Comparison of ENCODE assay signal across 8 cellular contexts in the genomic region with DNA sequence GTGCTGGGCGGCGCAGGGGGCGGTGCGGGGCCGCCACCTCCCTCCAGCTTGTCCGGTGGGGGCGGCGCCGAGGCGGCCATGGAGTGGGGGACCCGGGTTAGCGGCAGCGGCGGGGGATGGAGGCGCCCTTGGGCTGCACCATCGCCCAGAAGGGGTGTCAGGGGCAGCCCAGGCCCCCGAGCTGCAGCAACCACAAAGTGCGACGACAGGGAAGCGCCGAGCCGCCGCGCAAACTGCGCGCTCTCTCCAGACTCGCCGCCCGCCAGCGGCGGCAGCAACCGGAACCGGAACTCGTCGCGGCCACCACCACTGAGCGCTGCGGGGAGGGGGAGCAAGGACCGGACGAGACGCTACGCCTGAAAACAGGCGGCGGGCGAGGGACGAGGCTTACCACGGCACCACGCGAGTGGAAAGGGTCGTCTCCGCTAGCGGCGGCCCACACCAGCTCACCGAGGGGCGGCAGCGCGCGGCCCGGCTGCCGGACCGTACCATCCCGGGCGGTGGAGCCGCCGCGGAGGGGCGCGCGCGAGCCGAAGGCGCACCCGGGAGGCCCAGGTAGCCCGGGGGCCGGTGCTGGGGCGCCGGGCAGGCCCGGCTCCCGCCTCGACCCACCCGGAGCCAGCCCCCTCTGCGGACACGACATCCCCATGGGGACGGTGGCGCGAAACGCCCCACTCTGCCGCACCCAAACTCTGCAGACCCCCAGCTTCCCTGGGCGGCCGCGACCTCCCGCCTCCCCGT. TPM values are rescaled to one million over a fixed set of nuclear protein-coding genes. Genes with fewer than 3 reads are reported as not detected.
DNase-seq lines count a peak whose midpoint lies in the region; ATAC-seq and TF ChIP-seq lines count a peak whose summit lies in the region.

A gene with protein sequence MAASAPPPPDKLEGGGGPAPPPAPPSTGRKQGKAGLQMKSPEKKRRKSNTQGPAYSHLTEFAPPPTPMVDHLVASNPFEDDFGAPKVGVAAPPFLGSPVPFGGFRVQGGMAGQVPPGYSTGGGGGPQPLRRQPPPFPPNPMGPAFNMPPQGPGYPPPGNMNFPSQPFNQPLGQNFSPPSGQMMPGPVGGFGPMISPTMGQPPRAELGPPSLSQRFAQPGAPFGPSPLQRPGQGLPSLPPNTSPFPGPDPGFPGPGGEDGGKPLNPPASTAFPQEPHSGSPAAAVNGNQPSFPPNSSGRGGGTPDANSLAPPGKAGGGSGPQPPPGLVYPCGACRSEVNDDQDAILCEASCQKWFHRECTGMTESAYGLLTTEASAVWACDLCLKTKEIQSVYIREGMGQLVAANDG (minus strand): TSS at position 286 of the 741 bp plus-strand sequence. CDS start 206 bp downstream, at position 80.

- H3K9ac ChIP-seq in DND-41 (ENCODE audit: low read depth, low read length) (peak within 1 kb of the TSS; percentile 97), neural cell (ENCODE audit: low read length) (peak within 1 kb of the TSS; percentile 98), subcutaneous abdominal adipose tissue (ENCODE audit: low read length in 5 of 5) (peak within 1 kb of the TSS; percentile 72 to 89 (median 83))

- peak; percentile 66 for TF ChIP-seq EP300 in neural cell (conservative IDR thresholded peaks at IDR 0.05; ENCODE audit: poor library complexity, severe bottlenecking)

- DNase-seq in DND-41 (peak; percentile 84), KBM-7 (peak; percentile 85), RWPE2 (ENCODE audit: low spot score) (peak; percentile 86), fibroblast of the conjunctiva (ENCODE audit: low read depth) (peak; percentile 41)
- DNase-seq in activated effector memory CD4-positive, alpha-beta T cell treated with Interleukin-2 at 50 U/mL for 16 hours: peak; percentile 78

- no peaks in the 10 kb centered on the region for H3K9me3 ChIP-seq in DND-41 (ENCODE audit: insufficient read depth, low read length, severe bottlenecking)
- H3K9me3 ChIP-seq in RWPE2 (ENCODE audit: severe bottlenecking): no peaks in the 10 kb centered on the region
- no peaks in the 10 kb centered on the region for H3K9me3 ChIP-seq in neural cell (ENCODE audit: low read length)
- no peaks in the 10 kb centered on the region for H3K9me3 ChIP-seq in subcutaneous abdominal adipose tissue (ENCODE audit: control insufficient read depth in 5 of 5, low read length in 5 of 5)

- H3K4me3 ChIP-seq in DND-41 (ENCODE audit: low read depth in 1 of 2, low read length in 2 of 2): peak within 1 kb of the TSS; percentile 86 to 89
- peak within 1 kb of the TSS; percentile 86 for H3K4me3 ChIP-seq in RWPE2 (ENCODE audit: severe bottlenecking)
- H3K4me3 ChIP-seq in neural cell (ENCODE audit: low read length): peak within 1 kb of the TSS; percentile 98
- H3K4me3 ChIP-seq in subcutaneous abdominal adipose tissue (ENCODE audit: low read depth in 1 of 5, low read length in 5 of 5): peak within 1 kb of the TSS; percentile 80 to 91 (median 85)

- H3K27me3 ChIP-seq in DND-41 (ENCODE audit: insufficient read depth, low read length, poor library complexity): no peaks in the 10 kb centered on the region
- no peaks in the 10 kb centered on the region for H3K27me3 ChIP-seq in RWPE2 (ENCODE audit: insufficient read depth, poor library complexity, severe bottlenecking)
- H3K27me3 ChIP-seq in neural cell (ENCODE audit: insufficient read depth, low read depth, low read length): no peaks in the 10 kb centered on the region
- H3K27me3 ChIP-seq in subcutaneous abdominal adipose tissue (ENCODE audit: control insufficient read depth in 5 of 5, insufficient read depth in 4 of 5, low read length in 5 of 5): no peaks in the 10 kb centered on the region

- TF ChIP-seq CTCF in DND-41 (IDR thresholded peaks at IDR 0.05; ENCODE audit: borderline replicate concordance, extremely low read depth, low read length, poor library complexity, severe bottlenecking): peak; percentile 72
- peak; percentile 80 for TF ChIP-seq CTCF in RWPE2 (IDR thresholded peaks at IDR 0.05; ENCODE audit: poor library complexity, severe bottlenecking)
- TF ChIP-seq CTCF in neural cell (IDR thresholded peaks at IDR 0.05; ENCODE audit: poor library complexity, severe bottlenecking): peak; percentile 99

- ATAC-seq in DND-41 (ENCODE audit: insufficient read depth, low read depth) (peak; percentile 84), GM21576 (IDR thresholded peaks at IDR 0.05; ENCODE audit: unreplicated experiment) (peak; percentile 71), RWPE2 (ENCODE audit: low read depth) (peak; percentile 83)

- H3K36me3 ChIP-seq in DND-41 (ENCODE audit: insufficient read depth, low read length) (peaks cover 53% of the 10 kb centered on the region), RWPE2 (ENCODE audit: low read depth) (peaks cover 53% of the 10 kb centered on the region), neural cell (ENCODE audit: insufficient read depth, low read length) (no peaks in the 10 kb centered on the region), subcutaneous abdominal adipose tissue (ENCODE audit: control insufficient read depth in 5 of 5, insufficient read depth in 5 of 5, low read length in 5 of 5) (peaks cover 0 to 58% (median 50%) of the 10 kb centered on the region in 5 donors)

- H4K20me1 ChIP-seq in DND-41 (ENCODE audit: insufficient read depth, low read length): peaks cover 22% of the 10 kb centered on the region; the same call in 1 of the 2 replicates
- H4K20me1 ChIP-seq in neural cell (ENCODE audit: insufficient read depth): no peaks in the 10 kb centered on the region

- no peaks in the 10 kb centered on the region for H3F3A ChIP-seq in neural cell (ENCODE audit: insufficient read depth, low read length, poor library complexity, severe bottlenecking)

- H3K79me2 ChIP-seq in DND-41 (ENCODE audit: insufficient read depth, low read length): peaks cover 39% of the 10 kb centered on the region
- H3K79me2 ChIP-seq in neural cell (replicated peaks; ENCODE audit: insufficient read depth, low read length): peaks cover 24% of the 10 kb centered on the region

- in situ Hi-C loops in KBM-7 (cut with MboI; ENCODE audit: low pct_unique_long_range_greater_than_20kb, low sequenced_read_pairs): no loop called here

- peak; percentile 70 for TF ChIP-seq RAD21 in neural cell (conservative IDR thresholded peaks at IDR 0.05)

- H3K27ac ChIP-seq in DND-41 (ENCODE audit: low read length) (peak within 1 kb of the TSS; percentile 99), RWPE2 (ENCODE audit: poor library complexity, severe bottlenecking) (peak within 1 kb of the TSS; percentile 99), neural cell (ENCODE audit: low read length) (peak within 1 kb of the TSS; percentile 95), subcutaneous abdominal adipose tissue (ENCODE audit: low read depth, low read length) (peak within 1 kb of the TSS; percentile 95)

- H3K4me1 ChIP-seq in DND-41 (ENCODE audit: insufficient read depth, low read length) (peaks cover 49% of the 10 kb centered on the region), RWPE2 (ENCODE audit: insufficient read depth, poor library complexity, severe bottlenecking) (peaks cover 9% of the 10 kb centered on the region), subcutaneous abdominal adipose tissue (ENCODE audit: control insufficient read depth in 5 of 5, insufficient read depth in 5 of 5, low read length in 5 of 5) (peaks cover 14 to 41% (median 36%) of the 10 kb centered on the region in 5 donors)

- H2AFZ ChIP-seq in DND-41 (ENCODE audit: low read depth, low read length) (peak within 1 kb of the TSS; percentile 84), neural cell (ENCODE audit: low read depth, low read length) (peak within 1 kb of the TSS; percentile 93)

- H3K4me2 ChIP-seq in DND-41 (ENCODE audit: insufficient read depth, low read length) (peak within 1 kb of the TSS; percentile 84), neural cell (ENCODE audit: low read length) (peak within 1 kb of the TSS; percentile 86)

- H3K9me2 ChIP-seq in neural cell (ENCODE audit: insufficient read depth, low read length): no peaks in the 10 kb centered on the region

TF ChIP-seq in neural cell, 6 proteins besides CTCF, POLR2A, EP300 and RAD21:
- TF ChIP-seq SMC3 (conservative IDR thresholded peaks at IDR 0.05; ENCODE audit: poor library complexity): peak; percentile 83
- TF ChIP-seq EZH2 (IDR thresholded peaks at IDR 0.05; ENCODE audit: borderline replicate concordance, insufficient read depth, low read length, poor library complexity, severe bottlenecking): no peak
- peak; percentile 73 for TF ChIP-seq MXI1 (conservative IDR thresholded peaks at IDR 0.05; ENCODE audit: poor library complexity, severe bottlenecking)
- peak; percentile 52 for TF ChIP-seq REST (IDR thresholded peaks at IDR 0.05; ENCODE audit: borderline replicate concordance)
- TF ChIP-seq TAF1 (IDR thresholded peaks at IDR 0.05; ENCODE audit: low read depth): peak; percentile 73
- TF ChIP-seq POLR2AphosphoS5 (IDR thresholded peaks at IDR 0.05): peak; percentile 93

RNA-seq across cellular contexts. Expression of the gene that starts here (rescaled TPM):
- polyA plus RNA-seq in neural cell: 13.4 and 16.6 TPM in 2 replicates
- 16.6 and 17.4 TPM in 2 replicates for polyA minus RNA-seq in neural cell

Comparison
In these comparisons a context has a peak if more than half of its experiments do, and no peak if none do; other contexts are left out.
1. Peak in every context shown above with its lines: DNase-seq, ATAC-seq, H3K4me3 ChIP-seq and H3K27ac ChIP-seq.